Comparison of ENCODE assay signal across 8 cellular contexts in genomic region chr1:203307690-203308126, GRCh38. TPM values are rescaled to one million over a fixed set of nuclear protein-coding genes. Genes with fewer than 3 reads are reported as not detected.
DNase-seq lines count a peak whose midpoint lies in the region; ATAC-seq and TF ChIP-seq lines count a peak whose summit lies in the region.

No MANE protein-coding gene starts in this region.

- no peaks in the 10 kb centered on the region for H3K27me3 ChIP-seq in heart right ventricle
- H3K27me3 ChIP-seq in muscle layer of colon (ENCODE audit: control insufficient read depth in 1 of 2, insufficient read depth in 2 of 2, low read length in 2 of 2) = no peaks in the 10 kb centered on the region
- H3K27me3 ChIP-seq in vagina = no peaks in the 10 kb centered on the region

- ATAC-seq in heart right ventricle = no peak
- no peak for ATAC-seq in Right ventricle myocardium inferior
- no peak for ATAC-seq in GM21515 (IDR thresholded peaks at IDR 0.05; ENCODE audit: unreplicated experiment)
- ATAC-seq in GM19452 (IDR thresholded peaks at IDR 0.05; ENCODE audit: unreplicated experiment) = no peak

- H3K36me3 ChIP-seq in heart right ventricle (peaks cover 0 to 46% (median 27%) of the 10 kb centered on the region in 9 donors), muscle layer of colon (ENCODE audit: insufficient read depth, low read length) (peaks cover 29% of the 10 kb centered on the region), vagina (peaks cover 0 to 12% of the 10 kb centered on the region in 2 donors)

- no peak for DNase-seq in heart right ventricle
- no peak for DNase-seq in Right ventricle myocardium inferior (ENCODE audit: missing footprints)
- no peak for DNase-seq in caudate nucleus (lab: John Stamatoyannopoulos, UW)
- no peak for DNase-seq in vagina (ENCODE audit: extremely low spot score in 2 of 2)
- DNase-seq in cerebellar cortex (ENCODE audit: low spot score) = no peak

- peak overlapping the region; percentile 56 for H3K9ac ChIP-seq in muscle layer of colon (ENCODE audit: low read length)

- WGBS in heart right ventricle, 2 donors = 10 to 28% methylated on average over 2 of the region's 2 CpGs

- H3K4me3 ChIP-seq in heart right ventricle = peak overlapping the region; percentile 73 to 100 (median 96)
- peak overlapping the region; percentile 34 to 92 for H3K4me3 ChIP-seq in muscle layer of colon (ENCODE audit: low read depth in 1 of 2, low read length in 2 of 2)
- peak overlapping the region; percentile 96 to 100 for H3K4me3 ChIP-seq in vagina

- no peak for TF ChIP-seq POLR2A in vagina (IDR thresholded peaks at IDR 0.05)

- intact Hi-C loops in heart right ventricle (cut with DNase I) (loop anchor here in 6 of 10 donors (1.0 to 5.0 kb wide), 6 partner anchors 13 to 35 kb away; no protein-coding TSS in a partner anchor), Right ventricle myocardium inferior (cut with DNase I) (loop anchor here (2.0 kb wide), 1 partner anchor 19 kb away; no protein-coding TSS in a partner anchor), vagina (cut with DNase I) (loop anchor here (5.0 kb wide), 1 partner anchor 35 kb away; no protein-coding TSS in a partner anchor)

- H3K9me3 ChIP-seq in heart right ventricle (no peaks in the 10 kb centered on the region), muscle layer of colon (ENCODE audit: low read length) (no peaks in the 10 kb centered on the region), vagina (no peaks in the 10 kb centered on the region)

- H3K4me1 ChIP-seq in heart right ventricle (peaks cover 10 to 52% (median 45%) of the 10 kb centered on the region in 9 donors), muscle layer of colon (ENCODE audit: insufficient read depth, low read length) (peaks cover 38% of the 10 kb centered on the region), vagina (peaks cover 44% of the 10 kb centered on the region)

- H3K27ac ChIP-seq in heart right ventricle = peak overlapping the region; percentile 91 to 100 (median 99)
- H3K27ac ChIP-seq in caudate nucleus (ENCODE audit: low read depth, low read length) = peak overlapping the region; percentile 54
- peak overlapping the region; percentile 98 for H3K27ac ChIP-seq in muscle layer of colon (ENCODE audit: low read depth, low read length)
- peak overlapping the region; percentile 100 for H3K27ac ChIP-seq in vagina

- TF ChIP-seq CTCF in heart right ventricle (IDR thresholded peaks at IDR 0.05) (no peak), vagina (IDR thresholded peaks at IDR 0.05) (no peak)

RNA-seq across cellular contexts. Expression of gene BTG2, which starts 2.4 kb away (rescaled TPM):
- total RNA-seq in heart right ventricle (100 to 1,000 TPM in 3 of 10 donors, 10 to 100 TPM in 7; 26.4 to 349 (median 58.9) TPM), Right ventricle myocardium inferior (44.8 TPM), vagina (191 TPM)
- 10 to 100 TPM; 28.3 to 49.6 TPM for polyA plus RNA-seq in heart right ventricle

RNA-seq across cellular contexts. Expression of gene FMOD, which starts 43.2 kb away (rescaled TPM):
- 10 to 100 TPM in 5 of 10 donors, 1 to 10 TPM in 5; 7.0 to 20.5 (median 10.7) TPM for total RNA-seq in heart right ventricle
- polyA plus RNA-seq in heart right ventricle = 10 to 100 TPM in 1 of 2 donors, 1 to 10 TPM in 1; 4.5 to 11.2 TPM
- total RNA-seq in Right ventricle myocardium inferior = 7.7 TPM
- total RNA-seq in vagina = 80.3 TPM
